In the genomic region with DNA sequence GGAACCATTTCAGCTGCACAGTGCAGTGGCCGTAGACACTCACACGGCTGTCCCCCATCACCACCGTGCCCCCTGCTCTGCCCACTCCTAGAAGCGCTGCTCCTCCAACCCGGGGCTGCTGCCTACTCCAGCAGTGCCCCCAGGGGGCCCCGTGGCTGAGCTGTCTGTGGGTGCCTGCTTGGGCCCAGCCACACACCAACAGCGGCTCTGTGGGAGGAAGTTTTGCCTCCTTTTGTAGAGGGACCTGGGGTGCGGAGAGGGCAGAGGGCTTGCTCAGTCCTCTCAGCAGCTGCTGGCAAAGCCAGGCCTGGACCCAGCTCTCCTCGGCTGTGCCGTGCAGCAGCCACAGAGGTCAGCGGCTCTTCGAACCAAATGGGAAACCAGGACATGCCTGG, we compare ENCODE assay signal across 1 cellular context.
TF ChIP-seq lines count a peak whose summit lies in the region.

No MANE protein-coding gene starts in this region.

TF ChIP-seq in H1, 55 proteins besides CTCF, POLR2A, EP300 and RAD21:
- no peak for TF ChIP-seq CHD2 (IDR thresholded peaks at IDR 0.05; ENCODE audit: low read length)
- no peak for TF ChIP-seq EGR1 (IDR thresholded peaks at IDR 0.05; ENCODE audit: borderline replicate concordance, low read depth, low read length)
- TF ChIP-seq, protein P1, sequence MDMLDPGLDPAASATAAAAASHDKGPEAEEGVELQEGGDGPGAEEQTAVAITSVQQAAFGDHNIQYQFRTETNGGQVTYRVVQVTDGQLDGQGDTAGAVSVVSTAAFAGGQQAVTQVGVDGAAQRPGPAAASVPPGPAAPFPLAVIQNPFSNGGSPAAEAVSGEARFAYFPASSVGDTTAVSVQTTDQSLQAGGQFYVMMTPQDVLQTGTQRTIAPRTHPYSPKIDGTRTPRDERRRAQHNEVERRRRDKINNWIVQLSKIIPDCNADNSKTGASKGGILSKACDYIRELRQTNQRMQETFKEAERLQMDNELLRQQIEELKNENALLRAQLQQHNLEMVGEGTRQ (IDR thresholded peaks at IDR 0.05; ENCODE audit: low read length), result no peak
- TF ChIP-seq CBX8 (IDR thresholded peaks at IDR 0.05; ENCODE audit: borderline replicate concordance, low read depth, low read length), result no peak
- TF ChIP-seq, protein P2, sequence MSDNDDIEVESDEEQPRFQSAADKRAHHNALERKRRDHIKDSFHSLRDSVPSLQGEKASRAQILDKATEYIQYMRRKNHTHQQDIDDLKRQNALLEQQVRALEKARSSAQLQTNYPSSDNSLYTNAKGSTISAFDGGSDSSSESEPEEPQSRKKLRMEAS (IDR thresholded peaks at IDR 0.05), result no peak
- TF ChIP-seq RNF2 (IDR thresholded peaks at IDR 0.05; ENCODE audit: borderline replicate concordance, low read depth, low read length, missing control alignments, poor library complexity, severe bottlenecking), result no peak
- TF ChIP-seq RBBP5 (IDR thresholded peaks at IDR 0.05; ENCODE audit: borderline replicate concordance, low read depth, low read length), result no peak
- TF ChIP-seq SP4 (IDR thresholded peaks at IDR 0.05; ENCODE audit: low read length), result no peak
- no peak for TF ChIP-seq JUN (IDR thresholded peaks at IDR 0.05; ENCODE audit: low read depth, low read length)
- TF ChIP-seq KDM4A (IDR thresholded peaks at IDR 0.05; ENCODE audit: low read depth, low read length, severe bottlenecking), result no peak
- no peak for TF ChIP-seq NANOG (IDR thresholded peaks at IDR 0.05; ENCODE audit: insufficient read depth, low read depth, low read length, poor library complexity, severe bottlenecking)
- TF ChIP-seq TBP (IDR thresholded peaks at IDR 0.05; ENCODE audit: low read depth, low read length), result no peak
- no peak for TF ChIP-seq RXRA (IDR thresholded peaks at IDR 0.05; ENCODE audit: insufficient read depth, low read depth, low read length)
- no peak for TF ChIP-seq ASH2L (IDR thresholded peaks at IDR 0.05; ENCODE audit: low read length)
- TF ChIP-seq SRF (IDR thresholded peaks at IDR 0.05; ENCODE audit: low read depth, low read length), result no peak
- no peak for TF ChIP-seq SAP30 (IDR thresholded peaks at IDR 0.05; ENCODE audit: insufficient read depth, insufficient replicate concordance, low read length)
